ENCODE assay signal across 8 cellular contexts in the genomic region with DNA sequence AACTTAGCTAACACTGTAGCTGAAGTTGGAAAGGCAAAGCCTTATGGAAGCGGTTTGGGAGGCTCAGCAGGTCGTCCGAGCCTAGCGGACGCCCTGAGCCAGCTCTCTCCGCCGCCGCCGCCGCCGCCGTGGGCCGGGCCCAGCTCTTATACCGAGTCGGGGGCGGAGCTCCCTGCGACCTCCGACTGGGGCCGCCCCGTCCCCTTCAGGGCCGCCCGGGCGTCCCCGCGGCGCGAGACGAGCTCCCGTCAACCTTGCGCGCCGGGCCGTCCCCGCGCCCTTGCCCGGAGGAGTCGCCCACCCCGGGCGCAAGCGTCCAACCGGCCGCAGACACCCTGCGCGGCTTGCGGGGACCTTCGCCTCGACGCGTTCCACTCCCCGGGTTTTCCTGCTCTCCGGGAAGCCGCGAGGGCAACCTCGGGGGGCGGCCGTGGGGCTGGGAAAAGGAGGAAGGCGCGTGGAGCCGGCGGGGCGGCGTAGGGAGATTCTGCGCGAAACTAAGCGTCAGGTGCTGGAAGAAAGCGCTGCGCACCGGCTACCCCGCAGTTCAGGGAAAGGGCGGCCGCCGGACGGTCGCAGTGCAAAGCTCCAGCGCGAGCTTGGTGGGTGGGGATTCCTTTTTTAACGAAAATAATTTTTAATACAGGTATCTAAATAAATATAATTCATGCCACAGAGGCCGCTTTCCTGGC. TPM values are rescaled to one million over a fixed set of nuclear protein-coding genes. Genes with fewer than 3 reads are reported as not detected.
DNase-seq lines count a peak whose midpoint lies in the region; ATAC-seq, FAIRE-seq and TF ChIP-seq lines count a peak whose summit lies in the region.

A gene with protein sequence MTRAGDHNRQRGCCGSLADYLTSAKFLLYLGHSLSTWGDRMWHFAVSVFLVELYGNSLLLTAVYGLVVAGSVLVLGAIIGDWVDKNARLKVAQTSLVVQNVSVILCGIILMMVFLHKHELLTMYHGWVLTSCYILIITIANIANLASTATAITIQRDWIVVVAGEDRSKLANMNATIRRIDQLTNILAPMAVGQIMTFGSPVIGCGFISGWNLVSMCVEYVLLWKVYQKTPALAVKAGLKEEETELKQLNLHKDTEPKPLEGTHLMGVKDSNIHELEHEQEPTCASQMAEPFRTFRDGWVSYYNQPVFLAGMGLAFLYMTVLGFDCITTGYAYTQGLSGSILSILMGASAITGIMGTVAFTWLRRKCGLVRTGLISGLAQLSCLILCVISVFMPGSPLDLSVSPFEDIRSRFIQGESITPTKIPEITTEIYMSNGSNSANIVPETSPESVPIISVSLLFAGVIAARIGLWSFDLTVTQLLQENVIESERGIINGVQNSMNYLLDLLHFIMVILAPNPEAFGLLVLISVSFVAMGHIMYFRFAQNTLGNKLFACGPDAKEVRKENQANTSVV (minus strand): TSS at position 125 of the 692 bp plus-strand sequence. CDS start 326 bp downstream, outside the sequence.

- DNase-seq in GM12891 (ENCODE audit: insufficient read length, low spot score), result peak; percentile 41
- peak; percentile 91 for DNase-seq in NCI-H82 (lab: John Stamatoyannopoulos, UW)
- DNase-seq in activated T-cell treated with anti-CD3 and anti-CD28 coated beads for 24 hours (ENCODE audit: low read depth), result peak; percentile 50
- peak; percentile 25 for DNase-seq in epidermal melanocyte (ENCODE audit: insufficient read length, low spot score)
- peak; percentile 36 to 42 for DNase-seq in stimulated activated CD8-positive, alpha-beta memory T cell treated with anti-CD3 and anti-CD28 coated beads, Interleukin-15, amount 100 ng/mL, for 48 hours (ENCODE audit: low read depth in 2 of 2)
- DNase-seq in SIG-M5 treated with dmso at 0.1 percent for 504 hours (lab: John Stamatoyannopoulos, UW; ENCODE audit: unreplicated experiment), result no peak

- ATAC-seq in HG02973 (IDR thresholded peaks at IDR 0.05; ENCODE audit: unreplicated experiment), result peak; percentile 49

- no peak for TF ChIP-seq POLR2A in GM12891 (IDR thresholded peaks at IDR 0.05; ENCODE audit: low read depth, low read length)

- peaks cover 14% of the 10 kb centered on the region for H3K27me3 ChIP-seq in mononuclear cell (ENCODE audit: insufficient read depth, low read length)

- peak within 1 kb of the TSS; percentile 53 for H3K4me3 ChIP-seq in mononuclear cell (ENCODE audit: low read length)

- FAIRE-seq in GM12891 (lab: Jason Lieb, UNC), result no peak

- peaks cover 44% of the 10 kb centered on the region for H3K4me1 ChIP-seq in mononuclear cell (ENCODE audit: insufficient read depth, low read length)

- no peaks in the 10 kb centered on the region for H3K9me3 ChIP-seq in mononuclear cell (ENCODE audit: low read depth, low read length)

TF ChIP-seq in GM12891, 5 proteins besides CTCF, POLR2A, EP300 and RAD21:
- no peak for TF ChIP-seq SPI1 (IDR thresholded peaks at IDR 0.05; ENCODE audit: low read depth, low read length)
- TF ChIP-seq PAX5 (IDR thresholded peaks at IDR 0.05; ENCODE audit: insufficient read depth, low read length, severe bottlenecking), result no peak
- no peak for TF ChIP-seq POU2F2 (IDR thresholded peaks at IDR 0.05; ENCODE audit: low read depth, low read length)
- no peak for TF ChIP-seq POLR2AphosphoS5 (IDR thresholded peaks at IDR 0.05; ENCODE audit: low read depth, low read length)
- no peak for TF ChIP-seq TAF1 (IDR thresholded peaks at IDR 0.05; ENCODE audit: low read depth, low read length)

RNA-seq across cellular contexts. Expression of the gene that starts here (rescaled TPM):
- 0.05 TPM for polyA plus RNA-seq in GM12891 (2012; ENCODE audit: low read depth, missing spikeins)
- total RNA-seq in mononuclear cell, result 65.5 TPM
